21 cellular contexts compared by ENCODE assay signal in the genomic region with DNA sequence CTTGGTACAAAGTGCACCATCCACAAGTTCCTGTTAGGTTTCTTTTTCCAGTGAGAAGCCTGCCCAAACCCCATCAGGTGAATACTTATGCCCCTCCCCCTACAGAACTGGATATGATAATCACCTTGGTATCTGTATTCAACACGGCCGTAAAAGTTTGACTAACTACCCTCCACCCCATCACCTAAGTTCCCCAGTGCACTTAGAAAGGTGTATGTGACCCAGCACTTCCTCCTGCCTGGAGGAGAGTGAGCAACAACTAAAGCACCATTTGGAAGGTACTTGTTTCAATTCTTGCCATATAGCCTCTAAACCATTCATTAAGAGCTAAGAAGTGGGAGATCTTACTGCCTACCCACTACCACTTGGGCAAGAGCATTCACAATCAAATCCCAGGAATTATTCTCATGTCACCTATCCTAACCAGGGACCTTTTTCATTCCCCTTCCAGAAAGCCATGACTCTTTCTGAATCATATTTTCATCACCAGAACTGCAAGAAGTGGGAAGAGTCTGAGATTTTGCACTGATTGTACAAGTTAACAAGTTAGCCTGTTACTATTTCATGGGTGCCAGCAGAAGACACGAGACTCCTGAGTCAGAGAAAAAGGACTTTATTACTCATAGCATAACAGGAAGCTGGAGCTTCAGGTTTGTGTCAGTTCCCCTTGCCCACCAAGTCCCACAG. TPM values are rescaled to one million over a fixed set of nuclear protein-coding genes. Genes with fewer than 3 reads are reported as not detected.
DNase-seq lines count a peak whose midpoint lies in the region; ATAC-seq, FAIRE-seq and TF ChIP-seq lines count a peak whose summit lies in the region.
"Had no signal": no experiment of that assay in that cellular context is flagged by ENCODE, and none has a peak within 500 bp of the region (broad histone marks: within the 10 kb centered on the region; RNA-seq: fewer than 3 reads in every experiment).

No MANE protein-coding gene starts in this region.

- H3K27ac ChIP-seq in astrocyte (ENCODE audit: low read depth, low read length) (no peak overlapping the region), keratinocyte (ENCODE audit: control insufficient read depth, insufficient read depth, low read length) (peak overlapping the region; percentile 38), SJCRH30 (no peak overlapping the region)
- H3K27ac ChIP-seq: BLaER1, colonic mucosa, esophagus muscularis mucosa, RWPE1, stomach had no signal

- H3K27ac Mint-ChIP-seq in HFFc6 (peak overlapping the region; percentile 23; the same call in 1 of the 2 replicates), astrocyte (ENCODE audit: unreplicated experiment) (no peak overlapping the region)
- H3K27ac Mint-ChIP-seq: T-cell had no signal

- H3K27me3 ChIP-seq in astrocyte (ENCODE audit: insufficient read depth, low read length) (no peaks in the 10 kb centered on the region), keratinocyte (ENCODE audit: control insufficient read depth, extremely low read depth, insufficient read depth, low read length) (no peaks in the 10 kb centered on the region), MG63 (no peaks in the 10 kb centered on the region), SJCRH30 (no peaks in the 10 kb centered on the region)
- H3K27me3 ChIP-seq: BLaER1, colonic mucosa, esophagus muscularis mucosa, stomach had no signal

- DNase-seq in EH (ENCODE audit: low read depth) (peak; percentile 65), HFFc6 (peak; percentile 39), astrocyte (ENCODE audit: low read depth) (peak; percentile 29), keratinocyte (ENCODE audit: low read depth, low spot score) (no peak), MG63 (no peak), T1000 (lab: John Stamatoyannopoulos, UW) (no peak), SJCRH30 (no peak)
- DNase-seq: amygdala, colonic mucosa, DMS153, KBM-7, NCI-H146, NCI-H510A, stomach, T-cell had no signal

- H3K79me2 ChIP-seq in astrocyte (ENCODE audit: insufficient read depth, low read length) (no peaks in the 10 kb centered on the region), keratinocyte (ENCODE audit: control insufficient read depth, insufficient read depth, low read length) (no peaks in the 10 kb centered on the region)

- H3K9ac ChIP-seq in astrocyte (ENCODE audit: low read length) (no peak overlapping the region), keratinocyte (ENCODE audit: control insufficient read depth, extremely low read depth, insufficient read depth, low read length) (no peak overlapping the region)
- H3K9ac ChIP-seq: BLaER1 had no signal

- H4K20me1 ChIP-seq in astrocyte (ENCODE audit: insufficient read depth, low read length) (no peaks in the 10 kb centered on the region), keratinocyte (ENCODE audit: control insufficient read depth, extremely low read depth, insufficient read depth, low read length) (no peaks in the 10 kb centered on the region)
- H4K20me1 ChIP-seq: BLaER1 had no signal

- H2AFZ ChIP-seq in astrocyte (ENCODE audit: low read depth, low read length) = no peak overlapping the region
- H2AFZ ChIP-seq in keratinocyte (ENCODE audit: control insufficient read depth, low read length) = no peak overlapping the region

- H3K4me3 Mint-ChIP-seq in HFFc6 (no peak overlapping the region), astrocyte (ENCODE audit: unreplicated experiment) (no peak overlapping the region)
- H3K4me3 Mint-ChIP-seq: T-cell had no signal

- ATAC-seq in HG02970 (IDR thresholded peaks at IDR 0.05; ENCODE audit: low FRiP score, unreplicated experiment) = no peak
- ATAC-seq: HCT116, left lobe of liver, T-cell had no signal

- H3K4me2 ChIP-seq in astrocyte (ENCODE audit: low read length) = no peak overlapping the region
- no peak overlapping the region for H3K4me2 ChIP-seq in keratinocyte (ENCODE audit: control insufficient read depth, extremely low read depth, insufficient read depth, low read depth, low read length)
- H3K4me2 ChIP-seq: BLaER1 had no signal

- H3K9me1 ChIP-seq in keratinocyte (ENCODE audit: control insufficient read depth, extremely low read depth, insufficient read depth, low read length) = no peaks in the 10 kb centered on the region

- H3K4me3 ChIP-seq in astrocyte (ENCODE audit: insufficient read depth, low read depth, low read length) (no peak overlapping the region), keratinocyte (ENCODE audit: control insufficient read depth in 2 of 3, extremely low read depth in 1 of 3, insufficient read depth in 2 of 3, low read depth in 1 of 3, low read length in 3 of 3) (no peak overlapping the region), MG63 (no peak overlapping the region), SJCRH30 (no peak overlapping the region)
- H3K4me3 ChIP-seq: BLaER1, colonic mucosa, esophagus muscularis mucosa, stomach had no signal

- FAIRE-seq in astrocyte (lab: Jason Lieb, UNC) = no peak
- no peak for FAIRE-seq in keratinocyte (lab: Jason Lieb, UNC)

- H3K36me3 ChIP-seq in astrocyte (ENCODE audit: insufficient read depth, low read length) (no peaks in the 10 kb centered on the region), keratinocyte (ENCODE audit: control insufficient read depth in 2 of 2, extremely low read depth in 1 of 2, insufficient read depth in 2 of 2, low read length in 2 of 2) (no peaks in the 10 kb centered on the region), MG63 (no peaks in the 10 kb centered on the region), SJCRH30 (no peaks in the 10 kb centered on the region)
- H3K36me3 ChIP-seq: BLaER1, colonic mucosa, esophagus muscularis mucosa, stomach had no signal

- H3K4me1 ChIP-seq in astrocyte (ENCODE audit: insufficient read depth, low read length) (no peaks in the 10 kb centered on the region), keratinocyte (ENCODE audit: control insufficient read depth, extremely low read depth, insufficient read depth, low read length) (peaks cover 11% of the 10 kb centered on the region), SJCRH30 (no peaks in the 10 kb centered on the region)
- H3K4me1 ChIP-seq: BLaER1, colonic mucosa, esophagus muscularis mucosa, stomach had no signal

- no peak for TF ChIP-seq CTCF in HFFc6 (IDR thresholded peaks at IDR 0.05)
- TF ChIP-seq CTCF in astrocyte (IDR thresholded peaks at IDR 0.05; ENCODE audit: insufficient read depth, low read depth, low read length) = no peak
- no peak for TF ChIP-seq CTCF in keratinocyte (optimal IDR thresholded peaks at IDR 0.05 in 1 of 3, IDR thresholded peaks at IDR 0.05 in 1 of 3, conservative IDR thresholded peaks at IDR 0.05 in 1 of 3; ENCODE audit: extremely low read depth in 1 of 3, insufficient read depth in 2 of 3, low read length in 3 of 3)

- dilution Hi-C loops in keratinocyte (cut with MboI; ENCODE audit: extremely low pct_ligation_motif_present, low sequenced_read_pairs) = no loop called here

- H3K9me3 Mint-ChIP-seq in HFFc6 (peaks cover 39% of the 10 kb centered on the region), astrocyte (ENCODE audit: unreplicated experiment) (peaks cover 18% of the 10 kb centered on the region)

- H3K4me1 Mint-ChIP-seq in HFFc6 (ENCODE audit: low read depth) (peaks cover 11% of the 10 kb centered on the region), astrocyte (ENCODE audit: low read depth, unreplicated experiment) (no peaks in the 10 kb centered on the region)

- H3K27me3 Mint-ChIP-seq in HFFc6 (ENCODE audit: insufficient read depth) (no peaks in the 10 kb centered on the region; the same call in 1 of the 2 replicates), astrocyte (ENCODE audit: low read depth, unreplicated experiment) (no peaks in the 10 kb centered on the region)
- H3K27me3 Mint-ChIP-seq: T-cell had no signal

- H3K9me3 ChIP-seq in astrocyte (ENCODE audit: insufficient read depth, low read depth, low read length) (peaks cover 7% of the 10 kb centered on the region), keratinocyte (ENCODE audit: control insufficient read depth, low read depth, low read length) (peaks cover 2% of the 10 kb centered on the region), MG63 (peaks cover 15% of the 10 kb centered on the region), SJCRH30 (replicated peaks) (no peaks in the 10 kb centered on the region)
- H3K9me3 ChIP-seq: colonic mucosa had no signal

- H3K36me3 Mint-ChIP-seq in HFFc6 (ENCODE audit: low read depth) (peaks cover 34% of the 10 kb centered on the region), astrocyte (ENCODE audit: low read depth, unreplicated experiment) (no peaks in the 10 kb centered on the region)

RNA-seq across cellular contexts. Expression of a gene that starts 53.5 kb away (rescaled TPM):
- 100 to 1,000 TPM; 157 to 198 (median 184) TPM for total RNA-seq in HFFc6 (2021; fragmentation: NEBNext Ultra II Directional; extraction: Animal tissue kit (Norgen Biotek cat#: 25700))
- 120 and 128 TPM in 2 replicates for total RNA-seq in astrocyte
- polyA plus RNA-seq in keratinocyte = 107 to 202 TPM (median 125 TPM) in 3 replicates
- polyA plus RNA-seq in keratinocyte (2011; ENCODE audit: low read depth) = 40.2 TPM
- 106 and 185 TPM in 2 replicates for polyA plus RNA-seq in keratinocyte (2011; cell fraction: cytosol; rRNA removed)
- 67.0 and 74.2 TPM in 2 replicates for polyA plus RNA-seq in keratinocyte (2011; cell fraction: nucleus; rRNA removed)
- polyA plus RNA-seq in keratinocyte (2012; ENCODE audit: low replicate concordance) = 100 and 142 TPM in 2 replicates
- polyA minus RNA-seq in keratinocyte = 13.4 to 56.9 TPM (median 38.3 TPM) in 3 replicates
- 20.5 TPM for polyA minus RNA-seq in keratinocyte (2011; cell fraction: cytosol; rRNA and poly(A)+ RNA removed)
- 23.6 and 35.1 TPM in 2 replicates for polyA minus RNA-seq in keratinocyte (2011; cell fraction: nucleus; rRNA and poly(A)+ RNA removed)
- 265 and 311 TPM in 2 replicates for total RNA-seq in MG63 (2014; rRNA removed; shearing (Covaris generic); ENCODE audit: low replicate concordance)
- total RNA-seq in SJCRH30 (2014; rRNA removed; shearing (Covaris generic)) = 111 and 125 TPM in 2 replicates

Comparison
In these comparisons a context has a peak if more than half of its experiments do, and no peak if none do; other contexts are left out.
1. DNase-seq: peak in EH (single experiment), HFFc6 (single experiment) and astrocyte (single experiment); none in keratinocyte (single experiment), MG63 (single experiment), T1000 (single experiment) and SJCRH30 (0 of 2).